ENCODE assay signal across 7 cellular contexts in genomic region chr10:59872892-59873463, GRCh38. TPM values are rescaled to one million over a fixed set of nuclear protein-coding genes. Genes with fewer than 3 reads are reported as not detected.
DNase-seq lines count a peak whose midpoint lies in the region; ATAC-seq and FAIRE-seq lines count a peak whose summit lies in the region.

No MANE protein-coding gene starts in this region.

- ATAC-seq in T-helper 17 cell (peak; percentile 54), HG02798 (IDR thresholded peaks at IDR 0.05; ENCODE audit: poor library complexity, unreplicated experiment) (no peak)

- H3K27me3 ChIP-seq in small intestine (ENCODE audit: control insufficient read depth in 2 of 2, insufficient read depth in 2 of 2, low read length in 2 of 2) = no peaks in the 10 kb centered on the region

- peak overlapping the region; percentile 54 for H3K27ac Mint-ChIP-seq in T-helper 17 cell

- no peaks in the 10 kb centered on the region for H3K27me3 Mint-ChIP-seq in T-helper 17 cell

- H3K4me3 ChIP-seq in small intestine (ENCODE audit: low read depth in 1 of 2, low read length in 2 of 2) = no peak overlapping the region

- H3K36me3 ChIP-seq in small intestine (ENCODE audit: control insufficient read depth in 2 of 2, insufficient read depth in 2 of 2, low read length in 2 of 2) = no peaks in the 10 kb centered on the region

- H3K9me3 ChIP-seq in T-helper 17 cell (ENCODE audit: control insufficient read depth, low read length, poor library complexity, severe bottlenecking) (no peaks in the 10 kb centered on the region), small intestine (ENCODE audit: control insufficient read depth, low read depth) (no peaks in the 10 kb centered on the region)

- DNase-seq in H4 (ENCODE audit: low spot score) (peak; percentile 84), T-helper 17 cell (no peak), glomerular visceral epithelial cell (ENCODE audit: extremely low spot score) (peak; percentile 49), small intestine (peak; percentile 69), DMS114 treated with DMSO at 0.1 percent for 48 hours (lab: John Stamatoyannopoulos, UW; ENCODE audit: unreplicated experiment) (no peak), AML-193 (lab: John Stamatoyannopoulos, UW) (no peak)

- FAIRE-seq in small intestine (lab: Jason Lieb, UNC) = no peak

- H3K4me1 Mint-ChIP-seq in T-helper 17 cell = peaks cover 40% of the 10 kb centered on the region

- H3K4me1 ChIP-seq in small intestine (ENCODE audit: control insufficient read depth in 2 of 2, insufficient read depth in 1 of 2, low read depth in 1 of 2, low read length in 1 of 2) = peaks cover 15 to 35% of the 10 kb centered on the region in 2 donors

- peaks cover 2% of the 10 kb centered on the region for H3K36me3 Mint-ChIP-seq in T-helper 17 cell (ENCODE audit: low read depth)

- 9 to 26% (median 24%) methylated on average over 7 of the region's 7 CpGs for WGBS in small intestine, 3 donors

- H3K27ac ChIP-seq in small intestine (ENCODE audit: low read depth in 1 of 2, low read length in 1 of 2) = peak overlapping the region; percentile 41 to 68

- H3K4me3 Mint-ChIP-seq in T-helper 17 cell = peak overlapping the region; percentile 71

RNA-seq across cellular contexts. Expression of gene CCDC6, which starts 33.4 kb away (rescaled TPM):
- 13.3 and 14.5 TPM in 2 replicates for total RNA-seq in H4 (2014; rRNA removed; shearing (Covaris generic))
- total RNA-seq in T-helper 17 cell = 10 to 100 TPM; 25.3 to 27.0 TPM
- polyA plus RNA-seq in small intestine = 10 to 100 TPM; 16.5 to 26.2 (median 23.2) TPM

Comparison
In these comparisons a context has a peak if more than half of its experiments do, and no peak if none do; other contexts are left out.
1. DNase-seq: peak in H4 (single experiment), glomerular visceral epithelial cell (single experiment) and small intestine (single experiment); none in T-helper 17 cell (0 of 3), DMS114 treated with DMSO at 0.1 percent for 48 hours (single experiment) and AML-193 (0 of 2).